In genomic region chr12:127083028-127083949, GRCh38 we compare ENCODE assay signal across 8 cellular contexts.
DNase-seq lines count a peak whose midpoint lies in the region; ATAC-seq and TF ChIP-seq lines count a peak whose summit lies in the region.

No MANE protein-coding gene starts in this region.

- no peak overlapping the region for H3K4me3 ChIP-seq in iPS-18a (ENCODE audit: low read length)
- peak overlapping the region; percentile 48 for H3K4me3 ChIP-seq in smooth muscle cell

- H2AFZ ChIP-seq in smooth muscle cell (ENCODE audit: low read depth) = peak overlapping the region; percentile 94

- H3K4me2 ChIP-seq in smooth muscle cell = peak overlapping the region; percentile 78

- no peak overlapping the region for H3K27ac ChIP-seq in iPS-18a (ENCODE audit: low read length)
- peak overlapping the region; percentile 51 for H3K27ac ChIP-seq in smooth muscle cell (ENCODE audit: low read depth)

- no peaks in the 10 kb centered on the region for H3K27me3 ChIP-seq in iPS-18a (ENCODE audit: control insufficient read depth, insufficient read depth, low read length)
- no peaks in the 10 kb centered on the region for H3K27me3 ChIP-seq in smooth muscle cell (ENCODE audit: low read depth)

- peaks cover 3% of the 10 kb centered on the region for H3K4me1 ChIP-seq in iPS-18a (ENCODE audit: control insufficient read depth, low read depth, low read length)
- peaks cover 9% of the 10 kb centered on the region for H3K4me1 ChIP-seq in smooth muscle cell (ENCODE audit: low read depth)

- H3K9me3 ChIP-seq in iPS-18a (ENCODE audit: control insufficient read depth, low read depth, low read length) (peaks cover 18% of the 10 kb centered on the region), smooth muscle cell (replicated peaks; ENCODE audit: low read depth) (no peaks in the 10 kb centered on the region)

- H4K20me1 ChIP-seq in smooth muscle cell (ENCODE audit: low read depth) = no peaks in the 10 kb centered on the region

- WGBS in smooth muscle cell (ENCODE audit: low lambda C conversion rate) = 28% methylated on average over 6 of the region's 6 CpGs

- peak; percentile 57 for DNase-seq in G401 (ENCODE audit: low spot score)
- DNase-seq in NCI-H69 (lab: John Stamatoyannopoulos, UW) = peak; percentile 26
- peak; percentile 80 for DNase-seq in astrocyte of the hippocampus (ENCODE audit: low read depth, low spot score)
- DNase-seq in smooth muscle cell (lab: John Stamatoyannopoulos, UW; ENCODE audit: unreplicated experiment) = no peak
- no peak for DNase-seq in NCI-H82 treated with DMSO at 0.1 percent for 48 hours (lab: John Stamatoyannopoulos, UW; ENCODE audit: unreplicated experiment)

- no peaks in the 10 kb centered on the region for H3F3A ChIP-seq in smooth muscle cell (ENCODE audit: low read depth)

- in situ Hi-C loops in G401 (cut with HindIII; ENCODE audit: low sequenced_read_pairs) = no loop called here

- no peak for TF ChIP-seq CTCF in smooth muscle cell (IDR thresholded peaks at IDR 0.05; ENCODE audit: borderline replicate concordance, insufficient read depth, poor library complexity, severe bottlenecking)

- ATAC-seq in GM21367 (IDR thresholded peaks at IDR 0.05; ENCODE audit: unreplicated experiment) (peak; percentile 97), HG03565 (IDR thresholded peaks at IDR 0.05; ENCODE audit: unreplicated experiment) (peak; percentile 96)

- H3K79me2 ChIP-seq in smooth muscle cell (ENCODE audit: low read depth) = no peaks in the 10 kb centered on the region

- peak overlapping the region; percentile 24 for H3K9ac ChIP-seq in iPS-18a (ENCODE audit: low read length)
- peak overlapping the region; percentile 15 for H3K9ac ChIP-seq in smooth muscle cell (ENCODE audit: low read depth)

- H3K36me3 ChIP-seq in iPS-18a (ENCODE audit: control insufficient read depth, low read depth, low read length) = no peaks in the 10 kb centered on the region
- no peaks in the 10 kb centered on the region for H3K36me3 ChIP-seq in smooth muscle cell (ENCODE audit: low read depth)

Comparison
In these comparisons a context has a peak if more than half of its experiments do, and no peak if none do; other contexts are left out.
1. DNase-seq: peak in G401 (single experiment), NCI-H69 (single experiment) and astrocyte of the hippocampus (single experiment); none in smooth muscle cell (single experiment) and NCI-H82 treated with DMSO at 0.1 percent for 48 hours (single experiment).